10 cellular contexts compared by ENCODE assay signal in the genomic region with DNA sequence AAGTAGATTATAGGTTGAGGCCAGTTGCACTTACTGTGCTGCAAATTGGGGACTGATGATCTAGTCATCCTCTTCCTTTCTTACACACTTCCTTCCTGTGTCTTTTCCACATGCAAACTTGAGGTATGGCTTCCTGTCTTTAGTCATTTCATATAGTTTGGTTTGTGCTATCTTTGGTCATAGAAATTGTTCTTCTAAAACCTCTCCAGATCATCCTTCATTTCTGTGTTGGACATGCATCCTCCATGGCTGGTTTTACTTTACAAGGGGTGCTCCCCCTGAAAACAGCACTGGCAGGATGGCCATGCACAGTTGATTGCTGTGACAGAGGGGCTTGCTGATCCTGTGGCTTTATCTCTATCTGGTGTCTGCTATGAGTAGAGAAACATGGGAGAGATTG.
DNase-seq lines count a peak whose midpoint lies in the region; ATAC-seq and TF ChIP-seq lines count a peak whose summit lies in the region.
"Had no signal": no experiment of that assay in that cellular context is flagged by ENCODE, and none has a peak within 500 bp of the region (broad histone marks: within the 10 kb centered on the region; RNA-seq: fewer than 3 reads in every experiment).

No MANE protein-coding gene starts in this region.

- DNase-seq in memory B cell (ENCODE audit: low spot score in 2 of 2) (no peak), tibial artery (no peak)
- no peak for DNase-seq in activated effector memory CD4-positive, alpha-beta T cell treated with Interleukin-2 at 50 U/mL for 16 hours
- no peak for DNase-seq in effector CD8-positive, alpha-beta T cell (lab: John Stamatoyannopoulos, UW)
- DNase-seq: mesendoderm; stimulated activated CD4-positive, alpha-beta T cell treated with anti-CD3 and anti-CD28 coated beads, Interleukin-4, amount 100 ng/mL, for 4 hours had no signal

- H3K4me3 Mint-ChIP-seq in memory B cell: no peak overlapping the region

- H3K4me3 ChIP-seq in tibial artery: no peak overlapping the region

- no peak overlapping the region for H3K27ac ChIP-seq in tibial artery

- no peaks in the 10 kb centered on the region for H3K36me3 ChIP-seq in tibial artery

- intact Hi-C loops in tibial artery (cut with DNase I; ENCODE audit: low total_unique reads): no loop called here

- H3K27ac Mint-ChIP-seq in memory B cell: no peak overlapping the region

- no peaks in the 10 kb centered on the region for H3K27me3 Mint-ChIP-seq in memory B cell

- no peaks in the 10 kb centered on the region for H3K27me3 ChIP-seq in tibial artery

- ATAC-seq in GM18511 (IDR thresholded peaks at IDR 0.05; ENCODE audit: unreplicated experiment) (peak; percentile 53), GM21526 (IDR thresholded peaks at IDR 0.05; ENCODE audit: low FRiP score, unreplicated experiment) (peak; percentile 40), HG03571 (IDR thresholded peaks at IDR 0.05; ENCODE audit: unreplicated experiment) (peak; percentile 45), memory B cell (ENCODE audit: low read depth) (peak; percentile 23), HG03097 (IDR thresholded peaks at IDR 0.05; ENCODE audit: low FRiP score, unreplicated experiment) (no peak)

- H3K9me3 Mint-ChIP-seq in memory B cell: no peaks in the 10 kb centered on the region

- no peak for TF ChIP-seq CTCF in tibial artery (IDR thresholded peaks at IDR 0.05)

- H3K9me3 ChIP-seq in tibial artery: no peaks in the 10 kb centered on the region

- peaks cover 43% of the 10 kb centered on the region for H3K4me1 Mint-ChIP-seq in memory B cell

- H3K36me3 Mint-ChIP-seq in memory B cell: peaks cover 13% of the 10 kb centered on the region

- peaks cover 0 to 16% (median 1%) of the 10 kb centered on the region in 4 donors for H3K4me1 ChIP-seq in tibial artery
